In genomic region chr1:144551543-144552424, GRCh38 we compare ENCODE assay signal across 8 cellular contexts. TPM values are rescaled to one million over a fixed set of nuclear protein-coding genes. Genes with fewer than 3 reads are reported as not detected.
A peak's percentile ranks its signal among the peaks of the same experiment; 100 is the strongest.
DNase-seq lines count a peak whose midpoint lies in the region; ATAC-seq and TF ChIP-seq lines count a peak whose summit lies in the region.

No MANE protein-coding gene starts in this region.

- peak overlapping the region; percentile 60 to 80 (median 76); a peak in 21 of 22 replicates for H3K9ac ChIP-seq in BLaER1 treated with 17β-estradiol and CSF1 and Interleukin-3, amounts not matched to agents 10 nM and 100 nM
- H3K9ac ChIP-seq in SU-DHL-6 (ENCODE audit: low read length), result peak overlapping the region; percentile 60

- H4K20me1 ChIP-seq in BLaER1 treated with 17β-estradiol and CSF1 and Interleukin-3, amounts not matched to agents 10 nM and 100 nM, result no peaks in the 10 kb centered on the region
- H4K20me1 ChIP-seq in SU-DHL-6 (ENCODE audit: low read depth, low read length), result no peaks in the 10 kb centered on the region

- peak overlapping the region; percentile 45 to 82 (median 75); a peak in 21 of 22 replicates for H3K27ac ChIP-seq in BLaER1 treated with 17β-estradiol and CSF1 and Interleukin-3, amounts not matched to agents 10 nM and 100 nM
- H3K27ac ChIP-seq in SU-DHL-6 (ENCODE audit: low read depth, low read length), result peak overlapping the region; percentile 75
- H3K27ac ChIP-seq in angular gyrus (ENCODE audit: low read depth, low read length), result peak overlapping the region; percentile 86
- peak overlapping the region; percentile 88 for H3K27ac ChIP-seq in psoas muscle

- H3K4me2 ChIP-seq in BLaER1 treated with 17β-estradiol and CSF1 and Interleukin-3, amounts not matched to agents 10 nM and 100 nM, result peak overlapping the region; percentile 68 to 89 (median 84)
- peak overlapping the region; percentile 74 for H3K4me2 ChIP-seq in SU-DHL-6 (ENCODE audit: low read depth, low read length, poor library complexity, severe bottlenecking)

- peak overlapping the region; percentile 97 for H2AFZ ChIP-seq in SU-DHL-6 (ENCODE audit: low read depth, low read length, severe bottlenecking)

- 0 to 1% (median 1%) methylated on average over 24 to 48 of the region's 48 CpGs for WGBS in psoas muscle, 3 donors

- ATAC-seq in GM19463 (IDR thresholded peaks at IDR 0.05; ENCODE audit: unreplicated experiment) (peak; percentile 75), left ventricle myocardium superior (peak; percentile 94), psoas muscle (peak; percentile 89 to 94 (median 92)), HG02763 (IDR thresholded peaks at IDR 0.05; ENCODE audit: unreplicated experiment) (no peak)

- peaks cover 21% of the 10 kb centered on the region for H3F3A ChIP-seq in SU-DHL-6 (ENCODE audit: insufficient read depth)

- no peaks in the 10 kb centered on the region for H3K79me2 ChIP-seq in SU-DHL-6 (ENCODE audit: insufficient read depth, low read length)

- peak overlapping the region; percentile 46 to 62 (median 55) for H3K4me3 ChIP-seq in BLaER1 treated with 17β-estradiol and CSF1 and Interleukin-3, amounts not matched to agents 10 nM and 100 nM
- H3K4me3 ChIP-seq in SU-DHL-6 (ENCODE audit: insufficient read depth, low read length, poor library complexity, severe bottlenecking) (peak overlapping the region; percentile 41), psoas muscle (peak overlapping the region; percentile 64)

- H3K36me3 ChIP-seq in BLaER1 treated with 17β-estradiol and CSF1 and Interleukin-3, amounts not matched to agents 10 nM and 100 nM, result no peaks in the 10 kb centered on the region
- H3K36me3 ChIP-seq in SU-DHL-6 (ENCODE audit: low read length) (no peaks in the 10 kb centered on the region), psoas muscle (ENCODE audit: insufficient read depth in 1 of 2, low read depth in 1 of 2) (no peaks in the 10 kb centered on the region)

- TF ChIP-seq CTCF in SU-DHL-6 (IDR thresholded peaks at IDR 0.05; ENCODE audit: insufficient read depth, low read length, poor library complexity, severe bottlenecking) (no peak), psoas muscle (IDR thresholded peaks at IDR 0.05) (no peak)

- H3K9me2 ChIP-seq in SU-DHL-6 (replicated peaks; ENCODE audit: insufficient read depth, low read length), result no peaks in the 10 kb centered on the region

- peak; percentile 67 for DNase-seq in HuH-7 (ENCODE audit: low spot score)
- DNase-seq in left ventricle myocardium superior, result peak; percentile 73
- peak; percentile 80 to 91 for DNase-seq in psoas muscle

- intact Hi-C loops in left ventricle myocardium superior (cut with micrococcal nuclease) (no loop called here), psoas muscle (cut with DNase I) (no loop called here)

- no peaks in the 10 kb centered on the region for H3K9me3 ChIP-seq in BLaER1 treated with 17β-estradiol and CSF1 and Interleukin-3, amounts not matched to agents 10 nM and 100 nM (replicated peaks in 1 of 11)
- H3K9me3 ChIP-seq in SU-DHL-6 (ENCODE audit: insufficient read depth, low read length), result no peaks in the 10 kb centered on the region
- no peaks in the 10 kb centered on the region for H3K9me3 ChIP-seq in psoas muscle

- peaks cover 0 to 19% (median 15%) of the 10 kb centered on the region in 11 experiments; a peak in 12 of 22 replicates for H3K27me3 ChIP-seq in BLaER1 treated with 17β-estradiol and CSF1 and Interleukin-3, amounts not matched to agents 10 nM and 100 nM
- H3K27me3 ChIP-seq in SU-DHL-6 (ENCODE audit: low read length) (no peaks in the 10 kb centered on the region), psoas muscle (ENCODE audit: insufficient read depth in 3 of 3, low read length in 2 of 3) (peaks cover 0 to 14% (median 0%) of the 10 kb centered on the region in 3 donors)

- H3K4me1 ChIP-seq in BLaER1 treated with 17β-estradiol and CSF1 and Interleukin-3, amounts not matched to agents 10 nM and 100 nM, result peaks cover 16 to 20% (median 16%) of the 10 kb centered on the region in 10 experiments
- H3K4me1 ChIP-seq in psoas muscle, result no peaks in the 10 kb centered on the region

RNA-seq across cellular contexts. Expression of gene PPIAL4F, which starts 40.9 kb away (rescaled TPM):
- total RNA-seq in left ventricle myocardium superior (not detected), psoas muscle (not detected)
- not detected for polyA plus RNA-seq in psoas muscle
